Comparison of ENCODE assay signal across 10 cellular contexts in genomic region chr4:89681219-89681618, GRCh38.
DNase-seq lines count a peak whose midpoint lies in the region; ATAC-seq and TF ChIP-seq lines count a peak whose summit lies in the region.
"Had no signal": no experiment of that assay in that cellular context is flagged by ENCODE, and none has a peak within 500 bp of the region (broad histone marks: within the 10 kb centered on the region; RNA-seq: fewer than 3 reads in every experiment).

No MANE protein-coding gene starts in this region.

- DNase-seq in NCI-H1105 treated with DMSO at 0.1 percent for 48 hours (lab: John Stamatoyannopoulos, UW) (peak; percentile 36), SJCRH30 (peak; percentile 12 to 17), omental fat pad (ENCODE audit: low spot score) (no peak), NCI-H2227 treated with DMSO at 0.1 percent for 48 hours (lab: John Stamatoyannopoulos, UW) (no peak), BE2C (no peak)
- DNase-seq: ACHN, GDM1 had no signal

- H3K4me3 ChIP-seq in SJCRH30: no peak overlapping the region
- peak overlapping the region; percentile 72 for H3K4me3 ChIP-seq in iPS-15b (ENCODE audit: low read depth, low read length)
- H3K4me3 ChIP-seq in BE2C (ENCODE audit: low read depth, low read length): no peak overlapping the region

- TF ChIP-seq CTCF in C4-2B (conservative IDR thresholded peaks at IDR 0.05) (no peak), omental fat pad (IDR thresholded peaks at IDR 0.05) (no peak), BE2C (IDR thresholded peaks at IDR 0.05; ENCODE audit: low read depth, low read length) (no peak)

- H3K27me3 ChIP-seq in SJCRH30 (no peaks in the 10 kb centered on the region), iPS-15b (ENCODE audit: control insufficient read depth, insufficient read depth, low read length) (no peaks in the 10 kb centered on the region), BE2C (no peaks in the 10 kb centered on the region)

- no peaks in the 10 kb centered on the region for H3K36me3 ChIP-seq in SJCRH30
- H3K36me3 ChIP-seq in iPS-15b (ENCODE audit: control insufficient read depth, insufficient read depth, low read length): no peaks in the 10 kb centered on the region
- no peaks in the 10 kb centered on the region for H3K36me3 ChIP-seq in BE2C

- H3K4me1 ChIP-seq in SJCRH30 (0 out of 2 replicates have a peak, but pooled peaks cover 5% of the 10 kb centered on the region), iPS-15b (ENCODE audit: control insufficient read depth, insufficient read depth, low read length) (peaks cover 11% of the 10 kb centered on the region), BE2C (no peaks in the 10 kb centered on the region)

- H3K27ac ChIP-seq in C4-2B (peak overlapping the region; percentile 42), SJCRH30 (no peak overlapping the region)

- peaks cover 5% of the 10 kb centered on the region for H3K9me3 ChIP-seq in SJCRH30 (replicated peaks)
- H3K9me3 ChIP-seq in iPS-15b (ENCODE audit: control insufficient read depth, insufficient read depth, low read length): no peaks in the 10 kb centered on the region
- H3K9me3 ChIP-seq in BE2C: no peaks in the 10 kb centered on the region

- H3K9ac ChIP-seq in iPS-15b (ENCODE audit: low read depth, low read length): peak overlapping the region; percentile 82

- ATAC-seq in omental fat pad (ENCODE audit: low FRiP score): no peak
- no peak for ATAC-seq in HG02759 (IDR thresholded peaks at IDR 0.05; ENCODE audit: unreplicated experiment)

Comparison
In these comparisons a context has a peak if more than half of its experiments do, and no peak if none do; other contexts are left out.
1. DNase-seq: peak in NCI-H1105 treated with DMSO at 0.1 percent for 48 hours (single experiment) and SJCRH30 (2 of 2); none in omental fat pad (single experiment), NCI-H2227 treated with DMSO at 0.1 percent for 48 hours (single experiment) and BE2C (single experiment).